In genomic region chr4:140427919-140428471, GRCh38 we compare ENCODE assay signal across 8 cellular contexts. TPM values are rescaled to one million over a fixed set of nuclear protein-coding genes. Genes with fewer than 3 reads are reported as not detected.
DNase-seq lines count a peak whose midpoint lies in the region; ATAC-seq, FAIRE-seq and TF ChIP-seq lines count a peak whose summit lies in the region.

No MANE protein-coding gene starts in this region.

- H3K36me3 ChIP-seq in NT2/D1 (ENCODE audit: insufficient read depth, insufficient read length, low read length) = no peaks in the 10 kb centered on the region
- no peaks in the 10 kb centered on the region for H3K36me3 ChIP-seq in pancreas

- TF ChIP-seq CTCF in GM12865 (IDR thresholded peaks at IDR 0.05; ENCODE audit: insufficient read depth, low read depth, low read length, missing control alignments) (no peak), pancreas (IDR thresholded peaks at IDR 0.05) (no peak)

- ATAC-seq in pancreas (peak in 1 of 4 donors; percentile 15), HG02938 (IDR thresholded peaks at IDR 0.05; ENCODE audit: unreplicated experiment) (no peak), GM18511 (IDR thresholded peaks at IDR 0.05; ENCODE audit: unreplicated experiment) (no peak)

- H3K9me3 ChIP-seq in NT2/D1 (ENCODE audit: insufficient read depth, low read length) (no peaks in the 10 kb centered on the region), pancreas (no peaks in the 10 kb centered on the region)

- H3K27me3 ChIP-seq in NT2/D1 (ENCODE audit: insufficient read depth, insufficient read length) (no peaks in the 10 kb centered on the region), pancreas (no peaks in the 10 kb centered on the region)

- no peaks in the 10 kb centered on the region for H3K4me1 ChIP-seq in NT2/D1 (ENCODE audit: insufficient read depth, insufficient read length)
- H3K4me1 ChIP-seq in pancreas = no peaks in the 10 kb centered on the region

- no peak for FAIRE-seq in pancreas (lab: Jason Lieb, UNC)

- peak overlapping the region; percentile 89 for H3K9ac ChIP-seq in NT2/D1 (ENCODE audit: insufficient read length, low read depth)

- intact Hi-C loops in pancreas (cut with DNase I) = no loop called here

- H3K4me3 ChIP-seq in GM12865 (ENCODE audit: low read depth, low read length) = peak overlapping the region; percentile 77
- peak overlapping the region; percentile 73 for H3K4me3 ChIP-seq in NT2/D1 (ENCODE audit: insufficient read length, low read depth)
- peak overlapping the region; percentile 45 to 68 (median 56) for H3K4me3 ChIP-seq in pancreas

- peak overlapping the region in 1 of 4 donors; percentile 4 for H3K27ac ChIP-seq in pancreas

- no peak for DNase-seq in GM12865 (ENCODE audit: low read depth)
- DNase-seq in NT2/D1 (ENCODE audit: low read depth, low spot score) = no peak
- peak; percentile 16 for DNase-seq in epidermal melanocyte (ENCODE audit: insufficient read length, low spot score)
- DNase-seq in pancreas = peak in 1 of 6 donors; percentile 35
- DNase-seq in activated effector memory CD4-positive, alpha-beta T cell treated with Interleukin-2 at 50 U/mL for 16 hours = no peak
- DNase-seq in C1 segment of cervical spinal cord (lab: John Stamatoyannopoulos, UW) = no peak

- WGBS in pancreas, 2 donors = 20 to 25% methylated on average over 7 of the region's 7 CpGs

RNA-seq across cellular contexts. Expression of gene CLGN, which starts 0.5 kb away (rescaled TPM):
- total RNA-seq in pancreas = 1 to 10 TPM in 3 of 6 donors, under 1 TPM in 3; 0.65 to 3.2 (median 1.0) TPM
- 1 to 10 TPM; 1.1 to 5.8 TPM for polyA plus RNA-seq in pancreas

RNA-seq across cellular contexts. Expression of gene SCOC, which starts 54.5 kb away (rescaled TPM):
- 10 to 100 TPM; 19.4 to 45.6 (median 35.4) TPM for total RNA-seq in pancreas
- polyA plus RNA-seq in pancreas = 10 to 100 TPM; 28.4 to 62.5 TPM
